Comparison of ENCODE assay signal across 8 cellular contexts in genomic region chr9:93670208-93671029, GRCh38.
DNase-seq lines count a peak whose midpoint lies in the region; ATAC-seq and TF ChIP-seq lines count a peak whose summit lies in the region.

No MANE protein-coding gene starts in this region.

- TF ChIP-seq EP300 in suprapubic skin (IDR thresholded peaks at IDR 0.05), result no peak

- no peaks in the 10 kb centered on the region for H3K4me1 ChIP-seq in suprapubic skin

- no peaks in the 10 kb centered on the region for H3K27me3 ChIP-seq in suprapubic skin

- TF ChIP-seq POLR2A in suprapubic skin (IDR thresholded peaks at IDR 0.05), result no peak

- H3K36me3 ChIP-seq in suprapubic skin, result peaks cover 48% of the 10 kb centered on the region

- WGBS in suprapubic skin, result 88% methylated on average over 8 of the region's 8 CpGs

- no peak overlapping the region for H3K27ac Mint-ChIP-seq in activated CD4-positive, alpha-beta T cell treated with anti-CD3 and anti-CD28 coated beads for 36 hours
- no peak overlapping the region for H3K27ac Mint-ChIP-seq in activated CD8-positive, alpha-beta T cell treated with anti-CD3 and anti-CD28 coated beads for 36 hours

- no peaks in the 10 kb centered on the region for H3K9me3 ChIP-seq in suprapubic skin

- POLR2A ChIA-PET in activated CD4-positive, alpha-beta T cell treated with anti-CD3 and anti-CD28 coated beads for 36 hours (lab: Charles Lee), result no interaction called here
- POLR2A ChIA-PET in activated CD8-positive, alpha-beta T cell treated with anti-CD3 and anti-CD28 coated beads for 36 hours (lab: Charles Lee), result no interaction called here

- H3K27ac ChIP-seq in suprapubic skin, result no peak overlapping the region

- intact Hi-C loops in activated CD4-positive, alpha-beta T cell treated with anti-CD3 and anti-CD28 coated beads for 36 hours (cut with DNase I, micrococcal nuclease), result no loop called here
- intact Hi-C loops in activated CD8-positive, alpha-beta T cell treated with anti-CD3 and anti-CD28 coated beads for 36 hours (cut with micrococcal nuclease), result no loop called here
- intact Hi-C loops in cardiac septum (cut with DNase I), result no loop called here

- no peak overlapping the region for H3K4me3 ChIP-seq in suprapubic skin

- DNase-seq in activated CD4-positive, alpha-beta T cell treated with anti-CD3 and anti-CD28 coated beads for 36 hours, result peak; percentile 29
- DNase-seq in activated CD4-positive, alpha-beta T cell treated with anti-CD3 and anti-CD28 coated beads, Interleukin-2, amount 50 U/mL, for 1 hour, result no peak
- DNase-seq in activated CD8-positive, alpha-beta T cell treated with anti-CD3 and anti-CD28 coated beads for 36 hours, result peak; percentile 18
- DNase-seq in cardiac septum (ENCODE audit: low spot score) (peak; percentile 69), suprapubic skin (ENCODE audit: low spot score in 2 of 2) (peak; percentile 58 to 77), Ammon's horn (ENCODE audit: low spot score) (no peak), NCI-H2107 (lab: John Stamatoyannopoulos, UW) (no peak)

- TF ChIP-seq CTCF in activated CD8-positive, alpha-beta T cell treated with anti-CD3 and anti-CD28 coated beads for 36 hours (IDR thresholded peaks at IDR 0.05), result no peak
- TF ChIP-seq CTCF in suprapubic skin (IDR thresholded peaks at IDR 0.05), result no peak

- ATAC-seq in activated CD4-positive, alpha-beta T cell treated with anti-CD3 and anti-CD28 coated beads for 36 hours, result peak; percentile 65
- peak; percentile 67 for ATAC-seq in activated CD8-positive, alpha-beta T cell treated with anti-CD3 and anti-CD28 coated beads for 36 hours
- ATAC-seq in HG02852 (IDR thresholded peaks at IDR 0.05; ENCODE audit: unreplicated experiment), result no peak

- H3K4me3 Mint-ChIP-seq in activated CD4-positive, alpha-beta T cell treated with anti-CD3 and anti-CD28 coated beads for 36 hours, result no peak overlapping the region
- H3K4me3 Mint-ChIP-seq in activated CD8-positive, alpha-beta T cell treated with anti-CD3 and anti-CD28 coated beads for 36 hours, result no peak overlapping the region

- CTCF ChIA-PET in activated CD4-positive, alpha-beta T cell treated with anti-CD3 and anti-CD28 coated beads for 36 hours (lab: Charles Lee), result no interaction called here
- CTCF ChIA-PET in activated CD8-positive, alpha-beta T cell treated with anti-CD3 and anti-CD28 coated beads for 36 hours (lab: Charles Lee), result no interaction called here

- H3K36me3 Mint-ChIP-seq in activated CD4-positive, alpha-beta T cell treated with anti-CD3 and anti-CD28 coated beads for 36 hours (ENCODE audit: low read depth), result peaks cover 10% of the 10 kb centered on the region
- H3K36me3 Mint-ChIP-seq in activated CD8-positive, alpha-beta T cell treated with anti-CD3 and anti-CD28 coated beads for 36 hours (ENCODE audit: low read depth), result peaks cover 8% of the 10 kb centered on the region

- H3K27me3 Mint-ChIP-seq in activated CD4-positive, alpha-beta T cell treated with anti-CD3 and anti-CD28 coated beads for 36 hours, result no peaks in the 10 kb centered on the region
- no peaks in the 10 kb centered on the region for H3K27me3 Mint-ChIP-seq in activated CD8-positive, alpha-beta T cell treated with anti-CD3 and anti-CD28 coated beads for 36 hours

- H3K4me1 Mint-ChIP-seq in activated CD4-positive, alpha-beta T cell treated with anti-CD3 and anti-CD28 coated beads for 36 hours, result no peaks in the 10 kb centered on the region
- H3K4me1 Mint-ChIP-seq in activated CD8-positive, alpha-beta T cell treated with anti-CD3 and anti-CD28 coated beads for 36 hours (ENCODE audit: low read depth), result no peaks in the 10 kb centered on the region

- no peaks in the 10 kb centered on the region for H3K9me3 Mint-ChIP-seq in activated CD4-positive, alpha-beta T cell treated with anti-CD3 and anti-CD28 coated beads for 36 hours (ENCODE audit: low read depth)
- H3K9me3 Mint-ChIP-seq in activated CD8-positive, alpha-beta T cell treated with anti-CD3 and anti-CD28 coated beads for 36 hours, result no peaks in the 10 kb centered on the region

Comparison
In these comparisons a context has a peak if more than half of its experiments do, and no peak if none do; other contexts are left out.
1. DNase-seq: peak in activated CD4-positive, alpha-beta T cell treated with anti-CD3 and anti-CD28 coated beads for 36 hours (single experiment), activated CD8-positive, alpha-beta T cell treated with anti-CD3 and anti-CD28 coated beads for 36 hours (single experiment), cardiac septum (single experiment) and suprapubic skin (2 of 2); none in activated CD4-positive, alpha-beta T cell treated with anti-CD3 and anti-CD28 coated beads, Interleukin-2, amount 50 U/mL, for 1 hour (single experiment), Ammon's horn (single experiment) and NCI-H2107 (single experiment).